14 cellular contexts compared by ENCODE assay signal in genomic region chr9:297795-298119, GRCh38.
A peak's percentile ranks its signal among the peaks of the same experiment; 100 is the strongest.
DNase-seq lines count a peak whose midpoint lies in the region; ATAC-seq and TF ChIP-seq lines count a peak whose summit lies in the region.
"Had no signal": no experiment of that assay in that cellular context is flagged by ENCODE, and none has a peak within 500 bp of the region (broad histone marks: within the 10 kb centered on the region; RNA-seq: fewer than 3 reads in every experiment).

No MANE protein-coding gene starts in this region.

- H4K20me1 ChIP-seq in PC-3 (ENCODE audit: low read length), result no peaks in the 10 kb centered on the region

- H3K4me1 Mint-ChIP-seq in T-helper 2 cell treated with Interferon-gamma antibody and Interleukin-4, amounts not matched to agents 5 μg/mL and 100 μg/mL, for 36 hours (ENCODE audit: low read depth), result peaks cover 32% of the 10 kb centered on the region

- ATAC-seq in PC-3 (no peak), Right ventricle myocardium inferior (no peak), HG02642 (IDR thresholded peaks at IDR 0.05; ENCODE audit: poor library complexity, unreplicated experiment) (no peak)

- no peaks in the 10 kb centered on the region for H3K36me3 ChIP-seq in PC-3 (ENCODE audit: low read depth, low read length)
- H3K36me3 ChIP-seq in breast epithelium, result no peaks in the 10 kb centered on the region
- peaks cover 0 to 90% (median 26%) of the 10 kb centered on the region in 6 donors for H3K36me3 ChIP-seq in spleen
- H3K36me3 ChIP-seq: left lung had no signal

- H2AFZ ChIP-seq in PC-3 (ENCODE audit: low read length), result no peak overlapping the region
- H2AFZ ChIP-seq: GM23248 had no signal

- no peaks in the 10 kb centered on the region for H3K79me2 ChIP-seq in PC-3 (ENCODE audit: low read length)

- no peak for TF ChIP-seq CTCF in PC-3 (conservative IDR thresholded peaks at IDR 0.05; ENCODE audit: low read depth, low read length)
- TF ChIP-seq CTCF in breast epithelium (IDR thresholded peaks at IDR 0.05), result no peak
- no peak for TF ChIP-seq CTCF in spleen (IDR thresholded peaks at IDR 0.05 in 8 of 11, conservative IDR thresholded peaks at IDR 0.05 in 3 of 11)

- peaks cover 13% of the 10 kb centered on the region for H3K4me1 ChIP-seq in PC-3 (ENCODE audit: insufficient read depth, low read length)
- peaks cover 0 to 11% of the 10 kb centered on the region in 2 donors for H3K4me1 ChIP-seq in breast epithelium
- peaks cover 8 to 64% (median 30%) of the 10 kb centered on the region in 6 donors for H3K4me1 ChIP-seq in spleen

- no peaks in the 10 kb centered on the region for H3F3A ChIP-seq in PC-3 (ENCODE audit: low read length, unreplicated experiment)

- H3K4me3 Mint-ChIP-seq in T-helper 2 cell treated with Interferon-gamma antibody and Interleukin-4, amounts not matched to agents 5 μg/mL and 100 μg/mL, for 36 hours, result no peak overlapping the region

- H3K27ac ChIP-seq in PC-3 (ENCODE audit: low read length) (no peak overlapping the region), breast epithelium (peak overlapping the region; percentile 65 to 77), spleen (peak overlapping the region; percentile 48 to 92 (median 80))
- H3K27ac ChIP-seq: GM23248 had no signal

- TF ChIP-seq POLR2A in breast epithelium (IDR thresholded peaks at IDR 0.05), result no peak
- TF ChIP-seq POLR2A in spleen (IDR thresholded peaks at IDR 0.05), result no peak

- no peaks in the 10 kb centered on the region for H3K27me3 Mint-ChIP-seq in T-helper 2 cell treated with Interferon-gamma antibody and Interleukin-4, amounts not matched to agents 5 μg/mL and 100 μg/mL, for 36 hours (ENCODE audit: low read depth)

- no TSS peak for BruUV-seq in PC-3 (replicated peaks; lab: Mats Ljungman, UMichigan)

- H3K27me3 ChIP-seq in PC-3 (ENCODE audit: low read length) (no peaks in the 10 kb centered on the region), breast epithelium (no peaks in the 10 kb centered on the region), spleen (replicated peaks in 1 of 7) (no peaks in the 10 kb centered on the region)
- H3K27me3 ChIP-seq: left lung had no signal

- peak overlapping the region; percentile 50; the same call in 1 of the 2 replicates for H3K4me2 ChIP-seq in PC-3 (ENCODE audit: low read length)

- DNase-seq in T-helper 2 cell treated with Interferon-gamma antibody and Interleukin-4, amounts not matched to agents 5 μg/mL and 100 μg/mL, for 36 hours (ENCODE audit: low spot score), result no peak
- DNase-seq in T-helper 2 cell (no peak), PC-3 (no peak), breast epithelium (ENCODE audit: low spot score in 2 of 2) (no peak), spleen (no peak), activated gamma-delta T cell treated with Interleukin-2 at 50 U/mL for 16 hours (no peak), Right ventricle myocardium inferior (ENCODE audit: missing footprints) (no peak)
- DNase-seq: 8988T, foreskin fibroblast, NCI-H146, NCI-H446 had no signal

- H3K9me3 ChIP-seq in PC-3 (ENCODE audit: low read length) (no peaks in the 10 kb centered on the region), breast epithelium (no peaks in the 10 kb centered on the region), spleen (no peaks in the 10 kb centered on the region)
- H3K9me3 ChIP-seq: left lung had no signal

- peak overlapping the region; percentile 60 for H3K27ac Mint-ChIP-seq in T-helper 2 cell treated with Interferon-gamma antibody and Interleukin-4, amounts not matched to agents 5 μg/mL and 100 μg/mL, for 36 hours

- H3K36me3 Mint-ChIP-seq in T-helper 2 cell treated with Interferon-gamma antibody and Interleukin-4, amounts not matched to agents 5 μg/mL and 100 μg/mL, for 36 hours (ENCODE audit: low read depth), result peaks cover 75% of the 10 kb centered on the region

- intact Hi-C loops in PC-3 (cut with micrococcal nuclease), result no loop called here
- intact Hi-C loops in breast epithelium (cut with DNase I; ENCODE audit: low total_unique reads), result no loop called here
- intact Hi-C loops in spleen (cut with DNase I; ENCODE audit: low total_unique reads), result no loop called here
- intact Hi-C loops in Right ventricle myocardium inferior (cut with DNase I), result no loop called here

- CTCF ChIA-PET in PC-3 (lab: Charles Lee), result no interaction called here

- no peaks in the 10 kb centered on the region for H3K9me2 ChIP-seq in PC-3 (replicated peaks; ENCODE audit: low read length)

- H3K4me3 ChIP-seq in PC-3 (ENCODE audit: low read length) (no peak overlapping the region), breast epithelium (no peak overlapping the region), spleen (peak overlapping the region in 1 of 8 donors; percentile 46)
- H3K4me3 ChIP-seq: GM23248, left lung had no signal

- no peaks in the 10 kb centered on the region for H3K9me3 Mint-ChIP-seq in T-helper 2 cell treated with Interferon-gamma antibody and Interleukin-4, amounts not matched to agents 5 μg/mL and 100 μg/mL, for 36 hours

- POLR2A ChIA-PET in PC-3 (lab: Charles Lee; ENCODE audit: unreplicated experiment), result no interaction called here

- no peak overlapping the region for H3K9ac ChIP-seq in PC-3 (ENCODE audit: low read length)
- H3K9ac ChIP-seq: GM23248 had no signal
